In genomic region chr1:153869486-153869885, GRCh38 we compare ENCODE assay signal across 18 cellular contexts. TPM values are rescaled to one million over a fixed set of nuclear protein-coding genes. Genes with fewer than 3 reads are reported as not detected.
DNase-seq lines count a peak whose midpoint lies in the region; ATAC-seq, FAIRE-seq and TF ChIP-seq lines count a peak whose summit lies in the region.
"Had no signal": no experiment of that assay in that cellular context is flagged by ENCODE, and none has a peak within 500 bp of the region (broad histone marks: within the 10 kb centered on the region; RNA-seq: fewer than 3 reads in every experiment).

No MANE protein-coding gene starts in this region.

- TF ChIP-seq CTCF in bronchial epithelial cell (IDR thresholded peaks at IDR 0.05; ENCODE audit: insufficient read depth, low read length, severe bottlenecking) (no peak), gastrocnemius medialis (IDR thresholded peaks at IDR 0.05 in 4 of 5, conservative IDR thresholded peaks at IDR 0.05 in 1 of 5) (no peak)

- H3K9me3 Mint-ChIP-seq in activated naive CD4-positive, alpha-beta T cell treated with anti-CD3 and anti-CD28 coated beads, Interleukin-2, amount 10 ng/mL, durations not matched to agents 7 days and 5 days, result no peaks in the 10 kb centered on the region
- H3K9me3 Mint-ChIP-seq: CD8-positive, alpha-beta T cell had no signal

- in situ Hi-C loops in gastrocnemius medialis (cut with MboI; ENCODE audit: low sequenced_read_pairs in 4 of 4), result no loop called here

- peaks cover 24% of the 10 kb centered on the region for H3K4me1 Mint-ChIP-seq in activated naive CD4-positive, alpha-beta T cell treated with anti-CD3 and anti-CD28 coated beads, Interleukin-2, amount 10 ng/mL, durations not matched to agents 7 days and 5 days

- peaks cover 0 to 41% of the 10 kb centered on the region in 2 donors for H3K4me1 ChIP-seq in gastrocnemius medialis

- H3K4me3 ChIP-seq in bronchial epithelial cell (ENCODE audit: low read depth, low read length), result no peak overlapping the region
- no peak overlapping the region for H3K4me3 ChIP-seq in gastrocnemius medialis
- H3K4me3 ChIP-seq: GM23248, PC-9 had no signal

- H3K27me3 ChIP-seq in bronchial epithelial cell (ENCODE audit: control insufficient read depth, insufficient read depth, low read length) (no peaks in the 10 kb centered on the region), gastrocnemius medialis (no peaks in the 10 kb centered on the region)

- TF ChIP-seq RAD21 in Ishikawa (IDR thresholded peaks at IDR 0.05; ENCODE audit: low read depth), result no peak

- ATAC-seq in gastrocnemius medialis, result peak; percentile 92 to 95
- ATAC-seq: CD8-positive, alpha-beta T cell had no signal

- peak overlapping the region in 3 of 4 donors; percentile 54 to 79 (median 56) for H3K27ac ChIP-seq in gastrocnemius medialis
- H3K27ac ChIP-seq: GM23248, HL-60, PC-9 had no signal

- TF ChIP-seq EP300 in Ishikawa (IDR thresholded peaks at IDR 0.05; ENCODE audit: borderline replicate concordance), result no peak

- TF ChIP-seq POLR2A in gastrocnemius medialis (IDR thresholded peaks at IDR 0.05), result no peak

- H3K36me3 ChIP-seq in bronchial epithelial cell (ENCODE audit: control insufficient read depth, insufficient read depth, low read length) (no peaks in the 10 kb centered on the region), gastrocnemius medialis (no peaks in the 10 kb centered on the region)

- CTCF ChIA-PET in activated naive CD4-positive, alpha-beta T cell treated with anti-CD3 and anti-CD28 coated beads, Interleukin-2, amount 10 ng/mL, durations not matched to agents 7 days and 5 days (lab: Charles Lee), result interaction anchor here (0.6 kb wide), 1 partner anchor 16 kb away, joined by 3 read pairs; no protein-coding TSS in a partner anchor

- H3K36me3 Mint-ChIP-seq in activated naive CD4-positive, alpha-beta T cell treated with anti-CD3 and anti-CD28 coated beads, Interleukin-2, amount 10 ng/mL, durations not matched to agents 7 days and 5 days, result peaks cover 13% of the 10 kb centered on the region

- no peak for FAIRE-seq in bronchial epithelial cell (lab: Jason Lieb, UNC)
- FAIRE-seq: D721Med had no signal

- H3K4me3 Mint-ChIP-seq in activated naive CD4-positive, alpha-beta T cell treated with anti-CD3 and anti-CD28 coated beads, Interleukin-2, amount 10 ng/mL, durations not matched to agents 7 days and 5 days, result no peak overlapping the region
- H3K4me3 Mint-ChIP-seq: CD8-positive, alpha-beta T cell had no signal

- DNase-seq in activated naive CD4-positive, alpha-beta T cell treated with anti-CD3 and anti-CD28 coated beads, Interleukin-2, amount 10 ng/mL, durations not matched to agents 7 days and 5 days, result no peak
- DNase-seq in activated naive CD4-positive, alpha-beta T cell (lab: John Stamatoyannopoulos, UW), result no peak
- DNase-seq in bronchial epithelial cell (ENCODE audit: low read depth) (peak; percentile 46), gastrocnemius medialis (peak; percentile 38 to 44), NCI-H510A (lab: John Stamatoyannopoulos, UW) (no peak), NCI-H128 (lab: John Stamatoyannopoulos, UW; ENCODE audit: unreplicated experiment) (no peak)
- DNase-seq: AML-193; CD8-positive, alpha-beta T cell; GM23248; Kasumi-1; NCI-H146; NCI-H2081 treated with DMSO at 0.1 percent for 48 hours; NCI-H345; NCI-H748 treated with DMSO at 0.1 percent for 48 hours; PC-9 had no signal

- no peaks in the 10 kb centered on the region for H3K9me3 ChIP-seq in gastrocnemius medialis

- intact Hi-C loops in gastrocnemius medialis (cut with DNase I; ENCODE audit: low total_unique reads), result no loop called here

- H3K27ac Mint-ChIP-seq in activated naive CD4-positive, alpha-beta T cell treated with anti-CD3 and anti-CD28 coated beads, Interleukin-2, amount 10 ng/mL, durations not matched to agents 7 days and 5 days, result peak overlapping the region; percentile 2
- H3K27ac Mint-ChIP-seq: CD8-positive, alpha-beta T cell had no signal

- no peaks in the 10 kb centered on the region for H3K27me3 Mint-ChIP-seq in activated naive CD4-positive, alpha-beta T cell treated with anti-CD3 and anti-CD28 coated beads, Interleukin-2, amount 10 ng/mL, durations not matched to agents 7 days and 5 days

TF ChIP-seq in Ishikawa, 13 proteins besides CTCF, POLR2A, EP300 and RAD21:
- TF ChIP-seq ZBTB7A (IDR thresholded peaks at IDR 0.05; ENCODE audit: low read depth), result no peak
- TF ChIP-seq EGR1 (IDR thresholded peaks at IDR 0.05), result no peak
- TF ChIP-seq MAX (IDR thresholded peaks at IDR 0.05), result no peak
- TF ChIP-seq CEBPB (IDR thresholded peaks at IDR 0.05), result peak; percentile 62; the same call in 1 of the 2 replicates
- no peak for TF ChIP-seq TCF12 (IDR thresholded peaks at IDR 0.05; ENCODE audit: low read depth)
- no peak for TF ChIP-seq CREB1 (IDR thresholded peaks at IDR 0.05; ENCODE audit: low read depth)
- TF ChIP-seq FOXM1 (IDR thresholded peaks at IDR 0.05; ENCODE audit: borderline replicate concordance, low read depth), result no peak
- no peak for TF ChIP-seq TAF1 (IDR thresholded peaks at IDR 0.05; ENCODE audit: low read depth)
- TF ChIP-seq, protein P1, sequence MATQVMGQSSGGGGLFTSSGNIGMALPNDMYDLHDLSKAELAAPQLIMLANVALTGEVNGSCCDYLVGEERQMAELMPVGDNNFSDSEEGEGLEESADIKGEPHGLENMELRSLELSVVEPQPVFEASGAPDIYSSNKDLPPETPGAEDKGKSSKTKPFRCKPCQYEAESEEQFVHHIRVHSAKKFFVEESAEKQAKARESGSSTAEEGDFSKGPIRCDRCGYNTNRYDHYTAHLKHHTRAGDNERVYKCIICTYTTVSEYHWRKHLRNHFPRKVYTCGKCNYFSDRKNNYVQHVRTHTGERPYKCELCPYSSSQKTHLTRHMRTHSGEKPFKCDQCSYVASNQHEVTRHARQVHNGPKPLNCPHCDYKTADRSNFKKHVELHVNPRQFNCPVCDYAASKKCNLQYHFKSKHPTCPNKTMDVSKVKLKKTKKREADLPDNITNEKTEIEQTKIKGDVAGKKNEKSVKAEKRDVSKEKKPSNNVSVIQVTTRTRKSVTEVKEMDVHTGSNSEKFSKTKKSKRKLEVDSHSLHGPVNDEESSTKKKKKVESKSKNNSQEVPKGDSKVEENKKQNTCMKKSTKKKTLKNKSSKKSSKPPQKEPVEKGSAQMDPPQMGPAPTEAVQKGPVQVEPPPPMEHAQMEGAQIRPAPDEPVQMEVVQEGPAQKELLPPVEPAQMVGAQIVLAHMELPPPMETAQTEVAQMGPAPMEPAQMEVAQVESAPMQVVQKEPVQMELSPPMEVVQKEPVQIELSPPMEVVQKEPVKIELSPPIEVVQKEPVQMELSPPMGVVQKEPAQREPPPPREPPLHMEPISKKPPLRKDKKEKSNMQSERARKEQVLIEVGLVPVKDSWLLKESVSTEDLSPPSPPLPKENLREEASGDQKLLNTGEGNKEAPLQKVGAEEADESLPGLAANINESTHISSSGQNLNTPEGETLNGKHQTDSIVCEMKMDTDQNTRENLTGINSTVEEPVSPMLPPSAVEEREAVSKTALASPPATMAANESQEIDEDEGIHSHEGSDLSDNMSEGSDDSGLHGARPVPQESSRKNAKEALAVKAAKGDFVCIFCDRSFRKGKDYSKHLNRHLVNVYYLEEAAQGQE (IDR thresholded peaks at IDR 0.05; ENCODE audit: low read depth), result no peak

RNA-seq across cellular contexts. Expression of gene GATAD2B, which starts 53.3 kb away (rescaled TPM):
- 1.8 and 3.7 TPM in 2 replicates for total RNA-seq in bronchial epithelial cell
- 10 to 100 TPM; 22.0 to 40.7 (median 28.1) TPM for total RNA-seq in gastrocnemius medialis

Comparison
In these comparisons a context has a peak if more than half of its experiments do, and no peak if none do; other contexts are left out.
1. DNase-seq: peak in bronchial epithelial cell (single experiment) and gastrocnemius medialis (2 of 2); none in activated naive CD4-positive, alpha-beta T cell treated with anti-CD3 and anti-CD28 coated beads, Interleukin-2, amount 10 ng/mL, durations not matched to agents 7 days and 5 days (single experiment), activated naive CD4-positive, alpha-beta T cell (0 of 4), NCI-H510A (single experiment) and NCI-H128 (single experiment).